ENCODE assay signal across 18 cellular contexts in the genomic region with DNA sequence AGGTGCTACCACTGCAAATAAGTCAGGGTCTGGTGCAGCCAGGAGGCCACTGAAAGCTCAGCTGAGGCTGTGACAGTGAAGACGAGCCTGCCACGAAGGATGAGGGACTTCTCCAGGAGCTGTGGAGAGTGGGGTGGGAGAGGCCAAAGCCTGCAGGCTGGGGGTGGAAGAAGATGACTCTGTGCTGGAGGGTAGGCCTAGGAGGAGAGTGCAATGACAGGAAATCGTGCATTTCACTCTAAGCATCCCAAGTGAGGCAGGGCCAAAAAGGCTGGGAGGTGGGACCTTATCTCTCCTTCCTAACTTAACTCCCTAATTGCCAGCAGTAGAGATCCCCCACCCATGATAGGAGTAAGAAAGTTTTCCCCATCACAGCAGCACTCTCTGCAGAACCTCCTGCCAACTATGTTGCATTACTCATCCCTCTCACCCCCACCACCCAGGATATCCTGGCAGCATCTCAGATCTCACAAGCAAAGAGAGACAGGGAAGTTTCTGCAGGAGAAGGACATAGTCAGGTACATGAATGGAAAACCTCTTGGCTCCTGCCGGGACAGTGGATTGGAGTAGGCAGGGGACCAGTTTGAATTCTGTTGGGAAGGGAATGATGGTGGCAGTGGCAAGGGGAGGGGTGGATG.
DNase-seq lines count a peak whose midpoint lies in the region; ATAC-seq and TF ChIP-seq lines count a peak whose summit lies in the region.
"Had no signal": no experiment of that assay in that cellular context is flagged by ENCODE, and none has a peak within 500 bp of the region (broad histone marks: within the 10 kb centered on the region; RNA-seq: fewer than 3 reads in every experiment).

No MANE protein-coding gene starts in this region.

- H3K9me3 ChIP-seq in MG63 = no peaks in the 10 kb centered on the region
- no peaks in the 10 kb centered on the region for H3K9me3 ChIP-seq in effector memory CD4-positive, alpha-beta T cell (ENCODE audit: control insufficient read depth, low read length)
- no peaks in the 10 kb centered on the region for H3K9me3 ChIP-seq in breast epithelium

- TF ChIP-seq POLR2A in GM18505 (IDR thresholded peaks at IDR 0.05; ENCODE audit: borderline replicate concordance, extremely low read depth, insufficient read depth, insufficient read length) = no peak
- no peak for TF ChIP-seq POLR2A in breast epithelium (IDR thresholded peaks at IDR 0.05)

- H3K27me3 Mint-ChIP-seq in activated CD4-positive, alpha-beta T cell treated with anti-CD3 and anti-CD28 coated beads, Interleukin-2, amount 10 ng/mL, durations not matched to agents 24 days and 14 days = no peaks in the 10 kb centered on the region
- no peaks in the 10 kb centered on the region for H3K27me3 Mint-ChIP-seq in activated CD4-positive, alpha-beta T cell treated with anti-CD3 and anti-CD28 coated beads for 36 hours

- H3K27ac ChIP-seq in effector memory CD4-positive, alpha-beta T cell (ENCODE audit: insufficient read depth, low read length, poor library complexity, severe bottlenecking) = no peak overlapping the region
- no peak overlapping the region for H3K27ac ChIP-seq in breast epithelium
- H3K27ac ChIP-seq: BLaER1 treated with 17β-estradiol and CSF1 and Interleukin-3, amounts not matched to agents 10 nM and 100 nM had no signal

- DNase-seq in activated CD4-positive, alpha-beta T cell treated with anti-CD3 and anti-CD28 coated beads, Interleukin-2, amount 10 ng/mL, durations not matched to agents 24 days and 14 days = peak; percentile 22
- DNase-seq in activated CD4-positive, alpha-beta T cell treated with anti-CD3 and anti-CD28 coated beads for 36 hours = no peak
- DNase-seq in MG63 (peak; percentile 51), inferior parietal cortex (ENCODE audit: extremely low spot score) (peak; percentile 17), stromal cell of bone marrow (ENCODE audit: low read depth) (peak; percentile 9), breast epithelium (ENCODE audit: low spot score in 2 of 2) (no peak)
- no peak for DNase-seq in effector memory CD4-positive, alpha-beta T cell
- DNase-seq: CD4-positive, alpha-beta T cell; KBM-7; NCI-H2029; NCI-H2227 treated with DMSO at 0.1 percent for 48 hours; NCI-H510A; NCI-H69; RPMI8226; SHP77 had no signal

- intact Hi-C loops in activated CD4-positive, alpha-beta T cell treated with anti-CD3 and anti-CD28 coated beads, Interleukin-2, amount 10 ng/mL, durations not matched to agents 24 days and 14 days (cut with micrococcal nuclease) = no loop called here
- intact Hi-C loops in activated CD4-positive, alpha-beta T cell treated with anti-CD3 and anti-CD28 coated beads for 36 hours (cut with DNase I, micrococcal nuclease) = no loop called here
- intact Hi-C loops in breast epithelium (cut with DNase I; ENCODE audit: low total_unique reads) = no loop called here

- H3K36me3 ChIP-seq in MG63 = no peaks in the 10 kb centered on the region
- H3K36me3 ChIP-seq in effector memory CD4-positive, alpha-beta T cell (ENCODE audit: control insufficient read depth, insufficient read depth, low read length) = no peaks in the 10 kb centered on the region
- H3K36me3 ChIP-seq in breast epithelium = no peaks in the 10 kb centered on the region

- H3K27me3 ChIP-seq in MG63 = no peaks in the 10 kb centered on the region
- no peaks in the 10 kb centered on the region for H3K27me3 ChIP-seq in effector memory CD4-positive, alpha-beta T cell (replicated peaks; ENCODE audit: control insufficient read depth, insufficient read depth, low read length, poor library complexity, severe bottlenecking)
- no peaks in the 10 kb centered on the region for H3K27me3 ChIP-seq in breast epithelium
- H3K27me3 ChIP-seq: BLaER1 treated with 17β-estradiol and CSF1 and Interleukin-3, amounts not matched to agents 10 nM and 100 nM had no signal

- no peak overlapping the region for H3K4me3 ChIP-seq in MG63
- no peak overlapping the region for H3K4me3 ChIP-seq in effector memory CD4-positive, alpha-beta T cell (ENCODE audit: insufficient read depth, low read depth, low read length, poor library complexity, severe bottlenecking)
- no peak overlapping the region for H3K4me3 ChIP-seq in breast epithelium
- H3K4me3 ChIP-seq: BLaER1 treated with 17β-estradiol and CSF1 and Interleukin-3, amounts not matched to agents 10 nM and 100 nM had no signal

- no peaks in the 10 kb centered on the region for H3K4me1 ChIP-seq in effector memory CD4-positive, alpha-beta T cell (ENCODE audit: control insufficient read depth, insufficient read depth, low read length, poor library complexity, severe bottlenecking)
- H3K4me1 ChIP-seq in breast epithelium = no peaks in the 10 kb centered on the region

- no peaks in the 10 kb centered on the region for H3K36me3 Mint-ChIP-seq in activated CD4-positive, alpha-beta T cell treated with anti-CD3 and anti-CD28 coated beads, Interleukin-2, amount 10 ng/mL, durations not matched to agents 24 days and 14 days (ENCODE audit: low read depth)
- no peaks in the 10 kb centered on the region for H3K36me3 Mint-ChIP-seq in activated CD4-positive, alpha-beta T cell treated with anti-CD3 and anti-CD28 coated beads for 36 hours (ENCODE audit: low read depth)

- CTCF ChIA-PET in activated CD4-positive, alpha-beta T cell treated with anti-CD3 and anti-CD28 coated beads for 36 hours (lab: Charles Lee) = no interaction called here

- H3K9me3 Mint-ChIP-seq in activated CD4-positive, alpha-beta T cell treated with anti-CD3 and anti-CD28 coated beads, Interleukin-2, amount 10 ng/mL, durations not matched to agents 24 days and 14 days = no peaks in the 10 kb centered on the region
- H3K9me3 Mint-ChIP-seq in activated CD4-positive, alpha-beta T cell treated with anti-CD3 and anti-CD28 coated beads for 36 hours (ENCODE audit: low read depth) = no peaks in the 10 kb centered on the region
- H3K9me3 Mint-ChIP-seq: CD4-positive, alpha-beta T cell had no signal

- no peaks in the 10 kb centered on the region for H3K4me1 Mint-ChIP-seq in activated CD4-positive, alpha-beta T cell treated with anti-CD3 and anti-CD28 coated beads, Interleukin-2, amount 10 ng/mL, durations not matched to agents 24 days and 14 days
- no peaks in the 10 kb centered on the region for H3K4me1 Mint-ChIP-seq in activated CD4-positive, alpha-beta T cell treated with anti-CD3 and anti-CD28 coated beads for 36 hours

- TF ChIP-seq CTCF in breast epithelium (IDR thresholded peaks at IDR 0.05) = no peak

- POLR2A ChIA-PET in activated CD4-positive, alpha-beta T cell treated with anti-CD3 and anti-CD28 coated beads for 36 hours (lab: Charles Lee) = no interaction called here

- no peak overlapping the region for H3K27ac Mint-ChIP-seq in activated CD4-positive, alpha-beta T cell treated with anti-CD3 and anti-CD28 coated beads, Interleukin-2, amount 10 ng/mL, durations not matched to agents 24 days and 14 days
- H3K27ac Mint-ChIP-seq in activated CD4-positive, alpha-beta T cell treated with anti-CD3 and anti-CD28 coated beads for 36 hours = no peak overlapping the region
- H3K27ac Mint-ChIP-seq: CD4-positive, alpha-beta T cell had no signal

- no peak overlapping the region for H3K4me3 Mint-ChIP-seq in activated CD4-positive, alpha-beta T cell treated with anti-CD3 and anti-CD28 coated beads, Interleukin-2, amount 10 ng/mL, durations not matched to agents 24 days and 14 days
- no peak overlapping the region for H3K4me3 Mint-ChIP-seq in activated CD4-positive, alpha-beta T cell treated with anti-CD3 and anti-CD28 coated beads for 36 hours
- H3K4me3 Mint-ChIP-seq: CD4-positive, alpha-beta T cell had no signal

- ATAC-seq in activated CD4-positive, alpha-beta T cell treated with anti-CD3 and anti-CD28 coated beads for 36 hours = no peak
- ATAC-seq in GM18505 (IDR thresholded peaks at IDR 0.05; ENCODE audit: unreplicated experiment) = no peak
- ATAC-seq: HCT116 had no signal

Comparison
In these comparisons a context has a peak if more than half of its experiments do, and no peak if none do; other contexts are left out.
1. DNase-seq: peak in activated CD4-positive, alpha-beta T cell treated with anti-CD3 and anti-CD28 coated beads, Interleukin-2, amount 10 ng/mL, durations not matched to agents 24 days and 14 days (single experiment), MG63 (single experiment), inferior parietal cortex (single experiment) and stromal cell of bone marrow (single experiment); none in activated CD4-positive, alpha-beta T cell treated with anti-CD3 and anti-CD28 coated beads for 36 hours (single experiment), effector memory CD4-positive, alpha-beta T cell (0 of 3) and breast epithelium (0 of 2).